Comparison of ENCODE assay signal across 17 cellular contexts in the genomic region with DNA sequence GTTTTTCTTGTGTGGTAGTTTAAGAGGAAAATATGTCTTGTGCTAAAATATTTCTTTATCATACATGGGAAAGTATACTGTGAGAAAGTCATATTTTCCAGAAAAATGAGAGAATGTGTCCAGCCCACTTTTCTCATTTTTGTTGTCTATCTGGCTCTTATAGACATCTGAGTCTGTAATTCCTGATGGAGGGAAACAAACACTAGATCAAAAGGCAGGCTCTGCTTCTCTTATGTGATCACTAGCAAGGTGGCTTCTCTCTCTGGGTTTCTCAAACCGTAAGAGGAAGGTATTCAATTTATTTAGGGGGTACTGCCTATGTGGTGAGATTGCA.
"Had no signal": no experiment of that assay in that cellular context is flagged by ENCODE, and none has a peak within 500 bp of the region (broad histone marks: within the 10 kb centered on the region; RNA-seq: fewer than 3 reads in every experiment).

No MANE protein-coding gene starts in this region.

- H3K9me3 ChIP-seq: esophagus squamous epithelium, heart left ventricle, SJSA1, spleen, upper lobe of left lung had no signal

- H3K4me3 Mint-ChIP-seq: neural crest cell had no signal

- H3K9me3 Mint-ChIP-seq: neural crest cell had no signal

- H3K4me3 ChIP-seq: cardiac muscle cell, esophagus squamous epithelium, heart left ventricle, SJSA1, spleen, upper lobe of left lung had no signal

- FAIRE-seq: astrocyte, colon had no signal

- DNase-seq: activated CD4-positive, alpha-beta T cell treated with anti-CD3 and anti-CD28 coated beads for 4 hours; esophagus squamous epithelium; foreskin fibroblast; heart left ventricle; mammary epithelial cell; spleen; stimulated activated CD4-positive, alpha-beta T cell treated with anti-CD3 and anti-CD28 coated beads, Interleukin-1b, Interleukin-23, amount 100 ng/mL, for 48 hours; stimulated activated naive CD4-positive, alpha-beta T cell; T1000; upper lobe of left lung had no signal

- ATAC-seq: heart left ventricle, sciatic nerve had no signal

- H3K4me1 ChIP-seq: SJSA1 had no signal

- H3K36me3 ChIP-seq: cardiac muscle cell, heart left ventricle, SJSA1, spleen, upper lobe of left lung had no signal

- H3K27ac ChIP-seq: cardiac muscle cell, esophagus squamous epithelium, heart left ventricle, SJSA1, upper lobe of left lung, VCaP had no signal

- H3K27me3 ChIP-seq: cardiac muscle cell, esophagus squamous epithelium, heart left ventricle, SJSA1, spleen, upper lobe of left lung had no signal
